Comparison of ENCODE assay signal across 20 cellular contexts in genomic region chr4:46442963-46443362, GRCh38. TPM values are rescaled to one million over a fixed set of nuclear protein-coding genes. Genes with fewer than 3 reads are reported as not detected.
DNase-seq lines count a peak whose midpoint lies in the region; ATAC-seq, FAIRE-seq and TF ChIP-seq lines count a peak whose summit lies in the region.
"Had no signal": no experiment of that assay in that cellular context is flagged by ENCODE, and none has a peak within 500 bp of the region (broad histone marks: within the 10 kb centered on the region; RNA-seq: fewer than 3 reads in every experiment).

No MANE protein-coding gene starts in this region.

- ATAC-seq in RWPE2 (ENCODE audit: low read depth): peak; percentile 68

- H3K9ac ChIP-seq in mesenchymal stem cell (ENCODE audit: low read length): no peak overlapping the region

- H3K4ac ChIP-seq in mesenchymal stem cell (ENCODE audit: low read depth in 1 of 2, low read length in 2 of 2): no peak overlapping the region

- no peak overlapping the region for H2BK12ac ChIP-seq in mesenchymal stem cell (ENCODE audit: low read length in 2 of 2)

- H3K4me2 ChIP-seq in mesenchymal stem cell (ENCODE audit: low read length, poor library complexity, severe bottlenecking): no peak overlapping the region

- H2BK120ac ChIP-seq in mesenchymal stem cell (ENCODE audit: low read depth, low read length): no peak overlapping the region

- no peak for FAIRE-seq in D721Med (lab: Jason Lieb, UNC)
- FAIRE-seq: H54 had no signal

- no peak overlapping the region for H3K14ac ChIP-seq in mesenchymal stem cell (ENCODE audit: low read length in 2 of 2)

- no peak overlapping the region for H2AFZ ChIP-seq in mesenchymal stem cell (ENCODE audit: low read depth, low read length)

- no peak overlapping the region for H2BK5ac ChIP-seq in mesenchymal stem cell (ENCODE audit: low read depth, low read length, poor library complexity, severe bottlenecking)

- no peak overlapping the region for H3K4me3 ChIP-seq in RWPE2 (ENCODE audit: severe bottlenecking)
- no peak overlapping the region for H3K4me3 ChIP-seq in epithelial cell of esophagus (ENCODE audit: low read length)
- H3K4me3 ChIP-seq in mesenchymal stem cell (ENCODE audit: insufficient read depth in 1 of 2, low read depth in 1 of 2, low read length in 2 of 2): no peak overlapping the region
- H3K4me3 ChIP-seq: SJSA1 had no signal

- H3K27ac ChIP-seq in RWPE2 (ENCODE audit: poor library complexity, severe bottlenecking) (no peak overlapping the region), mesenchymal stem cell (ENCODE audit: low read length, poor library complexity, severe bottlenecking) (no peak overlapping the region)
- H3K27ac ChIP-seq: C4-2B, SJSA1 had no signal

- H3K27me3 ChIP-seq in RWPE2 (ENCODE audit: insufficient read depth, poor library complexity, severe bottlenecking) (no peaks in the 10 kb centered on the region), mesenchymal stem cell (ENCODE audit: control insufficient read depth in 1 of 2, insufficient read depth in 1 of 2, low read length in 2 of 2) (no peaks in the 10 kb centered on the region)
- H3K27me3 ChIP-seq: SJSA1 had no signal

- H3K4me1 ChIP-seq in RWPE2 (ENCODE audit: insufficient read depth, poor library complexity, severe bottlenecking) (peaks cover 24% of the 10 kb centered on the region), mesenchymal stem cell (ENCODE audit: control insufficient read depth, insufficient read depth, low read depth, low read length) (no peaks in the 10 kb centered on the region)
- H3K4me1 ChIP-seq: SJSA1 had no signal

- peak overlapping the region in 1 of 2 experiments; percentile 12 for H3K18ac ChIP-seq in mesenchymal stem cell (ENCODE audit: low read depth in 1 of 2, low read length in 2 of 2)

- no peak overlapping the region for H3K23ac ChIP-seq in mesenchymal stem cell (ENCODE audit: low read length in 2 of 2)

- H3K79me1 ChIP-seq in mesenchymal stem cell (replicated peaks; ENCODE audit: low read length, poor library complexity, severe bottlenecking): no peaks in the 10 kb centered on the region

- no peak for TF ChIP-seq CTCF in RWPE2 (IDR thresholded peaks at IDR 0.05; ENCODE audit: poor library complexity, severe bottlenecking)
- TF ChIP-seq CTCF in epithelial cell of esophagus (IDR thresholded peaks at IDR 0.05; ENCODE audit: insufficient read depth, low read depth, low read length, missing control alignments): no peak
- no peak for TF ChIP-seq CTCF in D721Med (IDR thresholded peaks at IDR 0.05; ENCODE audit: insufficient read depth, missing control alignments)

- no peak overlapping the region for H4K91ac ChIP-seq in mesenchymal stem cell (ENCODE audit: low read length)

- WGBS in mesenchymal stem cell: 50% methylated on average over 2 of the region's 2 CpGs

- DNase-seq in HPDE6-E6E7 (ENCODE audit: extremely low spot score) (peak; percentile 9), RWPE2 (ENCODE audit: low spot score) (no peak), epithelial cell of esophagus (ENCODE audit: low read depth) (peak; percentile 5), mesenchymal stem cell (peak; percentile 75), D721Med (ENCODE audit: insufficient read length, low spot score) (no peak), NAMALWA (ENCODE audit: low spot score) (no peak), globus pallidus (ENCODE audit: low spot score) (no peak)
- no peak for DNase-seq in activated naive CD4-positive, alpha-beta T cell treated with Interleukin-2 at 50 U/mL for 16 hours
- DNase-seq: DMS 273 treated with DMSO at 0.1 percent for 48 hours, EL, HFFc6, MM.1S, NCI-H1105, NCI-H1694 treated with DMSO at 0.1 percent for 48 hours, NCI-H2107, NCI-H226, NCI-H526 had no signal

- H3K36me3 ChIP-seq in RWPE2 (ENCODE audit: low read depth) (no peaks in the 10 kb centered on the region), mesenchymal stem cell (ENCODE audit: control insufficient read depth in 1 of 2, insufficient read depth in 2 of 2, low read depth in 1 of 2, low read length in 2 of 2) (no peaks in the 10 kb centered on the region)
- H3K36me3 ChIP-seq: SJSA1 had no signal

- no peak overlapping the region for H2AK5ac ChIP-seq in mesenchymal stem cell (ENCODE audit: low read length, severe bottlenecking)

- no peak overlapping the region for H2BK15ac ChIP-seq in mesenchymal stem cell (ENCODE audit: low read depth, poor library complexity, severe bottlenecking)

- no peaks in the 10 kb centered on the region for H3K9me3 ChIP-seq in RWPE2 (ENCODE audit: severe bottlenecking)
- H3K9me3 ChIP-seq in mesenchymal stem cell (ENCODE audit: control insufficient read depth, low read length): no peaks in the 10 kb centered on the region
- H3K9me3 ChIP-seq: SJSA1 had no signal

- no peak overlapping the region for H4K8ac ChIP-seq in mesenchymal stem cell (ENCODE audit: low read length)

RNA-seq across cellular contexts. Expression of gene GABRA2, which starts 53.0 kb away (rescaled TPM):
- 21.3 TPM for polyA plus RNA-seq in mesenchymal stem cell (2013, experiment 1 of 2)
- polyA plus RNA-seq in mesenchymal stem cell (2013, experiment 2 of 2): 21.7 TPM

Comparison
In these comparisons a context has a peak if more than half of its experiments do, and no peak if none do; other contexts are left out.
1. DNase-seq: peak in HPDE6-E6E7 (single experiment), epithelial cell of esophagus (single experiment) and mesenchymal stem cell (single experiment); none in RWPE2 (single experiment), D721Med (single experiment), NAMALWA (single experiment), globus pallidus (single experiment) and activated naive CD4-positive, alpha-beta T cell treated with Interleukin-2 at 50 U/mL for 16 hours (single experiment).